ENCODE assay signal across 8 cellular contexts in genomic region chr22:37686002-37686982, GRCh38. TPM values are rescaled to one million over a fixed set of nuclear protein-coding genes. Genes with fewer than 3 reads are reported as not detected.
DNase-seq lines count a peak whose midpoint lies in the region; ATAC-seq and TF ChIP-seq lines count a peak whose summit lies in the region.

Gene NOL12, plus strand, starts transcription at chr22:37686343. Its CDS starts 50 bp downstream, at chr22:37686393.

- TSS peak; percentile 78 for BruUV-seq in HCT116 (replicated peaks; lab: Mats Ljungman, UMichigan)

- DNase-seq in HCT116 (ENCODE audit: low read depth, low spot score) = peak; percentile 86
- DNase-seq in NB4 (ENCODE audit: low read depth) = peak; percentile 91
- peak; percentile 85 for DNase-seq in activated naive CD8-positive, alpha-beta T cell treated with anti-CD3 and anti-CD28 coated beads, Interleukin-2, amount 10 ng/mL, durations not matched to agents 7 days and 5 days
- peak; percentile 88 for DNase-seq in Right ventricle myocardium inferior (ENCODE audit: missing footprints)
- DNase-seq in tibial nerve (ENCODE audit: low spot score in 2 of 2) = peak; percentile 43 to 75

- CTCF ChIA-PET in HCT116 (lab: Charles Lee) = interaction anchor here (1.0 to 2.3 kb wide), 2 partner anchors 9 to 43 kb away, joined by 4 to 8 read pairs; no protein-coding TSS in a partner anchor

- POLR2A ChIA-PET in HCT116 (lab: Charles Lee) = interaction anchor here (0.6 to 2.2 kb wide), 7 partner anchors 9 to 78 kb away, joined by 3 to 9 read pairs (median 4); partner anchors contain the start of genes GGA1 and LGALS1
- POLR2A ChIA-PET in activated naive CD8-positive, alpha-beta T cell treated with anti-CD3 and anti-CD28 coated beads, Interleukin-2, amount 10 ng/mL, durations not matched to agents 7 days and 5 days (lab: Charles Lee) = interaction anchor here (0.7 to 18.0 kb wide), 9 partner anchors 11 to 884 kb away, joined by 3 to 216 read pairs (median 4); partner anchors contain the start of genes DMC1, GGA1, LGALS1 and PDXP

- peak; percentile 77 for ATAC-seq in HCT116
- peak; percentile 84 for ATAC-seq in activated naive CD8-positive, alpha-beta T cell treated with anti-CD3 and anti-CD28 coated beads, Interleukin-2, amount 10 ng/mL, durations not matched to agents 7 days and 5 days (ENCODE audit: low read depth)
- peak; percentile 91 for ATAC-seq in Right ventricle myocardium inferior

- H3K36me3 ChIP-seq in ES-I3 (ENCODE audit: insufficient read depth, low read length) = peaks cover 12% of the 10 kb centered on the region; the same call in 1 of the 2 replicates
- peaks cover 9 to 24% of the 10 kb centered on the region in 2 experiments; a peak in 2 of 4 replicates for H3K36me3 ChIP-seq in HCT116 (ENCODE audit: control insufficient read depth in 1 of 2, insufficient read depth in 2 of 2, low read length in 2 of 2)
- 0 out of 2 replicates have a peak, but pooled peaks cover 3% of the 10 kb centered on the region for H3K36me3 ChIP-seq in SU-DHL-6 (ENCODE audit: low read length)
- H3K36me3 ChIP-seq in parathyroid adenoma (ENCODE audit: control insufficient read depth, insufficient read depth, low read length) = no peaks in the 10 kb centered on the region
- H3K36me3 ChIP-seq in tibial nerve = peaks cover 3 to 33% (median 9%) of the 10 kb centered on the region in 3 donors

- intact Hi-C loops in HCT116 (cut with micrococcal nuclease) = loop anchor here (5.0 kb wide), 1 partner anchor 61 kb away; no protein-coding TSS in a partner anchor
- intact Hi-C loops in Right ventricle myocardium inferior (cut with DNase I) = loop anchor here (5.0 kb wide), 1 partner anchor 61 kb away; no protein-coding TSS in a partner anchor

- peak within 1 kb of the TSS; percentile 90 for H3K4me2 ChIP-seq in HCT116 (ENCODE audit: low read length)
- H3K4me2 ChIP-seq in SU-DHL-6 (ENCODE audit: low read depth, low read length, poor library complexity, severe bottlenecking) = peak within 1 kb of the TSS; percentile 90
- peak within 1 kb of the TSS; percentile 93 for H3K4me2 ChIP-seq in parathyroid adenoma (ENCODE audit: low read length)

- H3K27ac ChIP-seq in HCT116 (ENCODE audit: low read depth, low read length) = peak within 1 kb of the TSS; percentile 87
- peak within 1 kb of the TSS; percentile 70 for H3K27ac ChIP-seq in SU-DHL-6 (ENCODE audit: low read depth, low read length)
- peak within 1 kb of the TSS; percentile 74 for H3K27ac ChIP-seq in parathyroid adenoma
- peak within 1 kb of the TSS; percentile 63 to 94 (median 83) for H3K27ac ChIP-seq in tibial nerve

- H3K27ac Mint-ChIP-seq in activated naive CD8-positive, alpha-beta T cell treated with anti-CD3 and anti-CD28 coated beads, Interleukin-2, amount 10 ng/mL, durations not matched to agents 7 days and 5 days = peak within 1 kb of the TSS; percentile 99

- peaks cover 7% of the 10 kb centered on the region for H3K36me3 Mint-ChIP-seq in activated naive CD8-positive, alpha-beta T cell treated with anti-CD3 and anti-CD28 coated beads, Interleukin-2, amount 10 ng/mL, durations not matched to agents 7 days and 5 days

- 2% methylated on average over 58 to 59 of the region's 62 CpGs for WGBS in tibial nerve, 2 donors

- H3K27me3 ChIP-seq in HCT116 (ENCODE audit: insufficient read depth, low read length) (no peaks in the 10 kb centered on the region), SU-DHL-6 (ENCODE audit: low read length) (no peaks in the 10 kb centered on the region), parathyroid adenoma (ENCODE audit: control insufficient read depth, insufficient read depth, low read length) (no peaks in the 10 kb centered on the region), tibial nerve (no peaks in the 10 kb centered on the region)

- H3K4me3 Mint-ChIP-seq in activated naive CD8-positive, alpha-beta T cell treated with anti-CD3 and anti-CD28 coated beads, Interleukin-2, amount 10 ng/mL, durations not matched to agents 7 days and 5 days = peak within 1 kb of the TSS; percentile 97

- H3K27me3 Mint-ChIP-seq in activated naive CD8-positive, alpha-beta T cell treated with anti-CD3 and anti-CD28 coated beads, Interleukin-2, amount 10 ng/mL, durations not matched to agents 7 days and 5 days = no peaks in the 10 kb centered on the region

- no peak for TF ChIP-seq CTCF in HCT116 (IDR thresholded peaks at IDR 0.05 in 2 of 3, conservative IDR thresholded peaks at IDR 0.05 in 1 of 3; ENCODE audit: borderline replicate concordance in 1 of 3, insufficient read depth in 1 of 3, low read depth in 2 of 3, low read length in 2 of 3)
- TF ChIP-seq CTCF in NB4 (IDR thresholded peaks at IDR 0.05; ENCODE audit: low read depth, low read length) = no peak
- TF ChIP-seq CTCF in SU-DHL-6 (IDR thresholded peaks at IDR 0.05; ENCODE audit: insufficient read depth, low read length, poor library complexity, severe bottlenecking) = no peak
- TF ChIP-seq CTCF in parathyroid adenoma (IDR thresholded peaks at IDR 0.05) = no peak
- TF ChIP-seq CTCF in tibial nerve (IDR thresholded peaks at IDR 0.05) = peak in 2 of 5 experiments; percentile 17 to 47

- peak within 1 kb of the TSS; percentile 67 for H3K9ac ChIP-seq in ES-I3 (ENCODE audit: low read depth, low read length)
- H3K9ac ChIP-seq in HCT116 (ENCODE audit: low read length) = peak within 1 kb of the TSS; percentile 99
- H3K9ac ChIP-seq in SU-DHL-6 (ENCODE audit: low read length) = peak within 1 kb of the TSS; percentile 97
- peak within 1 kb of the TSS; percentile 61 for H3K9ac ChIP-seq in parathyroid adenoma

- peaks cover 19% of the 10 kb centered on the region for H3K4me1 Mint-ChIP-seq in activated naive CD8-positive, alpha-beta T cell treated with anti-CD3 and anti-CD28 coated beads, Interleukin-2, amount 10 ng/mL, durations not matched to agents 7 days and 5 days

- H3K9me2 ChIP-seq in HCT116 (ENCODE audit: insufficient read depth) (no peaks in the 10 kb centered on the region), SU-DHL-6 (replicated peaks; ENCODE audit: insufficient read depth, low read length) (no peaks in the 10 kb centered on the region)

- RAD21 ChIA-PET in HCT116 (lab: Charles Lee; ENCODE audit: low non-redundant PET in 1 of 2, low total read pairs in 2 of 2, uncharacterized antibody in 2 of 2, unreplicated experiment in 2 of 2) = interaction anchor here in 1 of 2 experiments (1.4 kb wide), 1 partner anchor 43 kb away, joined by 3 read pairs; no protein-coding TSS in a partner anchor

- H3K4me1 ChIP-seq in ES-I3 (ENCODE audit: insufficient read depth, low read length) = no peaks in the 10 kb centered on the region
- peaks cover 30 to 63% of the 10 kb centered on the region in 2 experiments for H3K4me1 ChIP-seq in HCT116 (ENCODE audit: control insufficient read depth in 1 of 2, insufficient read depth in 2 of 2, low read length in 2 of 2)
- H3K4me1 ChIP-seq in parathyroid adenoma = no peaks in the 10 kb centered on the region
- peaks cover 0 to 31% (median 16%) of the 10 kb centered on the region in 4 donors for H3K4me1 ChIP-seq in tibial nerve

- H3K79me2 ChIP-seq in HCT116 (ENCODE audit: insufficient read depth, low read length) (peaks cover 28% of the 10 kb centered on the region), SU-DHL-6 (ENCODE audit: insufficient read depth, low read length) (peaks cover 18% of the 10 kb centered on the region), parathyroid adenoma (no peaks in the 10 kb centered on the region)

- peak; percentile 44 for TF ChIP-seq POLR2A in HCT116 (IDR thresholded peaks at IDR 0.05; ENCODE audit: borderline replicate concordance, extremely low read depth, insufficient read depth, insufficient read length)
- no peak for TF ChIP-seq POLR2A in NB4 (IDR thresholded peaks at IDR 0.05; ENCODE audit: extremely low read depth, insufficient read length)
- TF ChIP-seq POLR2A in tibial nerve (IDR thresholded peaks at IDR 0.05) = peak in 1 of 2 donors; percentile 31

- peak; percentile 43 to 86 for TF ChIP-seq EP300 in tibial nerve (IDR thresholded peaks at IDR 0.05)

- H3K4me3 ChIP-seq in HCT116 (replicated peaks in 1 of 2; ENCODE audit: low read depth in 1 of 2, low read length in 2 of 2) (peak within 1 kb of the TSS; percentile 82 to 100), NB4 (ENCODE audit: low read depth, low read length) (peak within 1 kb of the TSS; percentile 86), SU-DHL-6 (ENCODE audit: insufficient read depth, low read length, poor library complexity, severe bottlenecking) (peak within 1 kb of the TSS; percentile 99), parathyroid adenoma (ENCODE audit: low read depth, low read length) (peak within 1 kb of the TSS; percentile 100), tibial nerve (peak within 1 kb of the TSS; percentile 60 to 91 (median 70))

- H2AFZ ChIP-seq in HCT116 (ENCODE audit: low read depth, low read length, poor library complexity, severe bottlenecking) = no peak within 1 kb of the TSS
- H2AFZ ChIP-seq in SU-DHL-6 (ENCODE audit: low read depth, low read length, severe bottlenecking) = peak within 1 kb of the TSS; percentile 96
- peak within 1 kb of the TSS; percentile 95 for H2AFZ ChIP-seq in parathyroid adenoma

- H4K20me1 ChIP-seq in HCT116 (ENCODE audit: insufficient read depth) (peaks cover 4% of the 10 kb centered on the region; the same call in 1 of the 2 replicates), SU-DHL-6 (ENCODE audit: low read depth, low read length) (no peaks in the 10 kb centered on the region)

- H3K9me3 ChIP-seq in ES-I3 (ENCODE audit: control insufficient read depth, insufficient read depth, low read length) = no peaks in the 10 kb centered on the region
- no peaks in the 10 kb centered on the region for H3K9me3 ChIP-seq in HCT116 (ENCODE audit: control insufficient read depth in 1 of 2, insufficient read depth in 1 of 2, low read depth in 1 of 2, low read length in 2 of 2)
- no peaks in the 10 kb centered on the region for H3K9me3 ChIP-seq in SU-DHL-6 (ENCODE audit: insufficient read depth, low read length)
- H3K9me3 ChIP-seq in parathyroid adenoma (ENCODE audit: control insufficient read depth, low read length) = no peaks in the 10 kb centered on the region
- no peaks in the 10 kb centered on the region for H3K9me3 ChIP-seq in tibial nerve

- H3K9me3 Mint-ChIP-seq in activated naive CD8-positive, alpha-beta T cell treated with anti-CD3 and anti-CD28 coated beads, Interleukin-2, amount 10 ng/mL, durations not matched to agents 7 days and 5 days = no peaks in the 10 kb centered on the region

- H3F3A ChIP-seq in SU-DHL-6 (ENCODE audit: insufficient read depth) = peaks cover 5% of the 10 kb centered on the region

- no peak for TF ChIP-seq RAD21 in HCT116 (IDR thresholded peaks at IDR 0.05; ENCODE audit: low read depth)

TF ChIP-seq in HCT116, 20 proteins besides CTCF, POLR2A, EP300 and RAD21 (continues in another document):
- TF ChIP-seq TCF7L2 (IDR thresholded peaks at IDR 0.05; ENCODE audit: borderline replicate concordance, extremely low read depth, insufficient read depth, insufficient read length) (peak; percentile 29), ZFX (IDR thresholded peaks at IDR 0.05) (peak; percentile 90; the same call in 1 of the 2 replicates), ELF1 (IDR thresholded peaks at IDR 0.05; ENCODE audit: borderline replicate concordance, low read depth) (no peak; the same call in 1 of the 2 replicates), CBX3 (IDR thresholded peaks at IDR 0.05; ENCODE audit: low read depth) (peak; percentile 68)

RNA-seq across cellular contexts. Expression of gene NOL12, which starts in this region (rescaled TPM):
- total RNA-seq in HCT116 (2021; ENCODE audit: unreplicated experiment) (31.4 TPM), Right ventricle myocardium inferior (14.1 TPM), tibial nerve (10 to 100 TPM; 24.1 to 39.5 (median 31.2) TPM)
- polyA plus RNA-seq in HCT116 (2012) = 19.2 and 28.2 TPM in 2 replicates
- 10 to 100 TPM; 42.8 to 50.4 TPM for total RNA-seq in activated naive CD8-positive, alpha-beta T cell treated with anti-CD3 and anti-CD28 coated beads, Interleukin-2, amount 10 ng/mL, durations not matched to agents 7 days and 5 days

Comparison
In these comparisons a context has a peak if more than half of its experiments do, and no peak if none do; other contexts are left out.
1. Peak in every context shown above with its lines: DNase-seq, ATAC-seq, H3K4me3 ChIP-seq and H3K27ac ChIP-seq.